In the genomic region with DNA sequence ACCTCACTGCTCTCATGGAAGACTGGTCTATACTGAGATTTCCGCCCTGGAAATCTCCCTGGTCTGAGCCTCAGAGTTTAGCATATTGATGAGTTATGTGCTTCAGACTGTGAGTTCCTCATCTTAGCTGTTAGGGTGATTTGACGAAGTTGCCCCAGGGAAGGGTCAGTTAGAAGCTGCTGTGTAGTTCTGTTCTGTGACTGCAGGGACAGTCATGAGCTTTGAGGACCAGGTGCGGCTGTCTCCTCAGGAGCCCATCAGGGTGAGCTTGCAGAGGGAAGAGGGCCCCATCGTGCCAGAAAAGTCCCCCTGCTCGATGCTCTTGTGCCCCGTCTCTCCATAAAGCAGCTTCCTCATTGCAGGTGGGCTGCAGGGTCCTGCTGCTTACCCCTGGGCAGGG, we compare ENCODE assay signal across 1 cellular context.
TF ChIP-seq lines count a peak whose summit lies in the region.

No MANE protein-coding gene starts in this region.

TF ChIP-seq in A549, 52 proteins besides CTCF, POLR2A, EP300 and RAD21:
- TF ChIP-seq RFX5 (IDR thresholded peaks at IDR 0.05) = no peak
- TF ChIP-seq JUNB (IDR thresholded peaks at IDR 0.05) = no peak
- no peak for TF ChIP-seq HOXB5 (CRISPR knock-in tag; IDR thresholded peaks at IDR 0.05)
- TF ChIP-seq ZNF302 (CRISPR knock-in tag; IDR thresholded peaks at IDR 0.05) = no peak
- TF ChIP-seq FOXS1 (CRISPR knock-in tag; IDR thresholded peaks at IDR 0.05) = no peak
- no peak for TF ChIP-seq MAFK (IDR thresholded peaks at IDR 0.05; ENCODE audit: partially characterized antibody)
